In genomic region chr20:49484180-49485140, GRCh38 we compare ENCODE assay signal across 8 cellular contexts. TPM values are rescaled to one million over a fixed set of nuclear protein-coding genes. Genes with fewer than 3 reads are reported as not detected.
DNase-seq lines count a peak whose midpoint lies in the region; ATAC-seq and TF ChIP-seq lines count a peak whose summit lies in the region.

No MANE protein-coding gene starts in this region.

- DNase-seq in GM04504 (ENCODE audit: low read depth) (peak; percentile 32), NCI-H1092 treated with DMSO at 0.1 percent for 48 hours (lab: John Stamatoyannopoulos, UW) (peak; percentile 83), T follicular helper cell (ENCODE audit: low read depth) (peak; percentile 37), right atrium auricular region (ENCODE audit: low spot score) (peak; percentile 75), prostate gland (ENCODE audit: low spot score) (peak; percentile 81), vagina (ENCODE audit: extremely low spot score in 2 of 2) (no peak)

- H3K27ac ChIP-seq in angular gyrus (ENCODE audit: low read depth, low read length) (peak overlapping the region; percentile 67), right atrium auricular region (no peak overlapping the region), prostate gland (peak overlapping the region in 1 of 2 donors; percentile 17), vagina (no peak overlapping the region)

- no peak for ATAC-seq in HG03045 (IDR thresholded peaks at IDR 0.05; ENCODE audit: unreplicated experiment)

- H3K36me3 ChIP-seq in right atrium auricular region (no peaks in the 10 kb centered on the region), prostate gland (no peaks in the 10 kb centered on the region), vagina (no peaks in the 10 kb centered on the region)

- H3K27me3 ChIP-seq in right atrium auricular region: no peaks in the 10 kb centered on the region
- H3K27me3 ChIP-seq in prostate gland (replicated peaks; ENCODE audit: insufficient read depth): no peaks in the 10 kb centered on the region
- H3K27me3 ChIP-seq in vagina: peaks cover 6% of the 10 kb centered on the region

- TF ChIP-seq POLR2A in prostate gland (IDR thresholded peaks at IDR 0.05): no peak
- TF ChIP-seq POLR2A in vagina (IDR thresholded peaks at IDR 0.05): no peak

- intact Hi-C loops in prostate gland (cut with DNase I) (loop anchor here (1.0 to 5.0 kb wide), 4 partner anchors 37 to 150 kb away; no protein-coding TSS in a partner anchor), vagina (cut with DNase I) (loop anchor here (5.0 kb wide), 2 partner anchors 102 to 152 kb away; no protein-coding TSS in a partner anchor)

- WGBS in prostate gland: 1% methylated on average over 53 of the region's 61 CpGs

- TF ChIP-seq CTCF in right atrium auricular region (IDR thresholded peaks at IDR 0.05) (peak; percentile 73 to 84), prostate gland (IDR thresholded peaks at IDR 0.05) (peak; percentile 70 to 90 (median 81)), vagina (IDR thresholded peaks at IDR 0.05) (peak; percentile 23 to 78 (median 73))

- H3K4me3 ChIP-seq in right atrium auricular region (peak overlapping the region; percentile 23 to 53), prostate gland (peak overlapping the region; percentile 35 to 39), vagina (peak overlapping the region; percentile 24 to 60)

- H3K4me1 ChIP-seq in right atrium auricular region (peaks cover 0 to 24% of the 10 kb centered on the region in 2 donors), prostate gland (replicated peaks) (peaks cover 7% of the 10 kb centered on the region), vagina (peaks cover 27% of the 10 kb centered on the region)

- H3K9me3 ChIP-seq in right atrium auricular region: no peaks in the 10 kb centered on the region
- H3K9me3 ChIP-seq in prostate gland: no peaks in the 10 kb centered on the region
- H3K9me3 ChIP-seq in vagina: no peaks in the 10 kb centered on the region

RNA-seq across cellular contexts. Expression of gene KCNB1, which starts 2.0 kb away (rescaled TPM):
- total RNA-seq in right atrium auricular region (1 to 10 TPM; 1.4 to 2.7 TPM), prostate gland (10 to 100 TPM in 1 of 2 donors, 1 to 10 TPM in 1; 2.8 to 16.1 TPM), vagina (2.0 TPM)

Comparison
In these comparisons a context has a peak if more than half of its experiments do, and no peak if none do; other contexts are left out.
1. DNase-seq: peak in GM04504 (single experiment), NCI-H1092 treated with DMSO at 0.1 percent for 48 hours (single experiment), T follicular helper cell (single experiment), right atrium auricular region (single experiment) and prostate gland (single experiment); none in vagina (0 of 2).
2. Peak in every context shown above with its lines, with median percentiles within 50 percentile points of each other: H3K4me3 ChIP-seq and CTCF ChIP-seq.